In genomic region chr16:49473131-49473530, GRCh38 we compare ENCODE assay signal across 23 cellular contexts.
"Had no signal": no experiment of that assay in that cellular context is flagged by ENCODE, and none has a peak within 500 bp of the region (broad histone marks: within the 10 kb centered on the region; RNA-seq: fewer than 3 reads in every experiment).

No MANE protein-coding gene starts in this region.

- DNase-seq: activated gamma-delta T cell treated with Interleukin-2 at 50 U/mL for 16 hours; activated naive CD8-positive, alpha-beta T cell treated with anti-CD3 and anti-CD28 coated beads for 36 hours; activated T-cell treated with anti-CD3 and anti-CD28 coated beads, Interleukin-2, amount 50 U/mL, for 72 hours; body of pancreas; central memory CD4-positive, alpha-beta T cell; colonic mucosa; heart right ventricle; kidney glomerular epithelial cell; left ventricle myocardium superior; occipital lobe; SIG-M5; stimulated activated CD4-positive, alpha-beta T cell treated with anti-CD3 and anti-CD28 coated beads, Interleukin-15, amount 100 ng/mL, for 24 hours; stimulated activated CD4-positive, alpha-beta T cell treated with anti-CD3 and anti-CD28 coated beads, Interleukin-2, amount 100 ng/mL, for 48 hours; T-helper 9 cell; thyroid gland had no signal

- H3K27ac Mint-ChIP-seq: activated naive CD8-positive, alpha-beta T cell treated with anti-CD3 and anti-CD28 coated beads for 36 hours; activated T-cell treated with anti-CD3 and anti-CD28 coated beads, Interleukin-2, amount 50 U/mL, for 72 hours; memory B cell; progenitor cell of endocrine pancreas had no signal

- H3K27me3 Mint-ChIP-seq: activated naive CD8-positive, alpha-beta T cell treated with anti-CD3 and anti-CD28 coated beads for 36 hours had no signal

- H3K4me1 Mint-ChIP-seq: activated naive CD8-positive, alpha-beta T cell treated with anti-CD3 and anti-CD28 coated beads for 36 hours had no signal

- ATAC-seq: activated T-cell treated with anti-CD3 and anti-CD28 coated beads, Interleukin-2, amount 50 U/mL, for 72 hours; body of pancreas; esophagus mucosa; gastroesophageal sphincter; heart right ventricle; left ventricle myocardium superior; SK-N-SH treated with all-trans-retinoic acid at 6 μM for 48 hours had no signal

- H3K9me3 Mint-ChIP-seq: activated naive CD8-positive, alpha-beta T cell treated with anti-CD3 and anti-CD28 coated beads for 36 hours; activated T-cell treated with anti-CD3 and anti-CD28 coated beads, Interleukin-2, amount 50 U/mL, for 72 hours; memory B cell had no signal

- H3K27ac ChIP-seq: body of pancreas, colonic mucosa, gastroesophageal sphincter, heart right ventricle, right atrium auricular region, skin epidermis, thyroid gland, uterus had no signal

- H3K4me1 ChIP-seq: body of pancreas, colonic mucosa, gastroesophageal sphincter, heart right ventricle, right atrium auricular region, thyroid gland, uterus had no signal

- H3K36me3 Mint-ChIP-seq: activated naive CD8-positive, alpha-beta T cell treated with anti-CD3 and anti-CD28 coated beads for 36 hours; memory B cell had no signal

- H3K27me3 ChIP-seq: body of pancreas, colonic mucosa, gastroesophageal sphincter, right atrium auricular region, thyroid gland, uterus had no signal

- H3K4me3 ChIP-seq: body of pancreas, colonic mucosa, gastroesophageal sphincter, heart right ventricle, right atrium auricular region, skin epidermis, thyroid gland, uterus had no signal

- H3K36me3 ChIP-seq: colonic mucosa, gastroesophageal sphincter, heart right ventricle, right atrium auricular region, thyroid gland, uterus had no signal

- H3K4me3 Mint-ChIP-seq: activated naive CD8-positive, alpha-beta T cell treated with anti-CD3 and anti-CD28 coated beads for 36 hours; activated T-cell treated with anti-CD3 and anti-CD28 coated beads, Interleukin-2, amount 50 U/mL, for 72 hours; memory B cell had no signal

- H3K9me3 ChIP-seq: body of pancreas, colonic mucosa, gastroesophageal sphincter, heart right ventricle, right atrium auricular region, thyroid gland, uterus had no signal
